ENCODE assay signal across 1 cellular context in genomic region chr3:45646051-45646585, GRCh38.
A peak's percentile ranks its signal among the peaks of the same experiment; 100 is the strongest.
TF ChIP-seq lines count a peak whose summit lies in the region.

No MANE protein-coding gene starts in this region.

TF ChIP-seq in HepG2, 621 proteins besides CTCF, POLR2A, EP300 and RAD21 (continued from another document and continues in another):
- TF ChIP-seq, protein P1, sequence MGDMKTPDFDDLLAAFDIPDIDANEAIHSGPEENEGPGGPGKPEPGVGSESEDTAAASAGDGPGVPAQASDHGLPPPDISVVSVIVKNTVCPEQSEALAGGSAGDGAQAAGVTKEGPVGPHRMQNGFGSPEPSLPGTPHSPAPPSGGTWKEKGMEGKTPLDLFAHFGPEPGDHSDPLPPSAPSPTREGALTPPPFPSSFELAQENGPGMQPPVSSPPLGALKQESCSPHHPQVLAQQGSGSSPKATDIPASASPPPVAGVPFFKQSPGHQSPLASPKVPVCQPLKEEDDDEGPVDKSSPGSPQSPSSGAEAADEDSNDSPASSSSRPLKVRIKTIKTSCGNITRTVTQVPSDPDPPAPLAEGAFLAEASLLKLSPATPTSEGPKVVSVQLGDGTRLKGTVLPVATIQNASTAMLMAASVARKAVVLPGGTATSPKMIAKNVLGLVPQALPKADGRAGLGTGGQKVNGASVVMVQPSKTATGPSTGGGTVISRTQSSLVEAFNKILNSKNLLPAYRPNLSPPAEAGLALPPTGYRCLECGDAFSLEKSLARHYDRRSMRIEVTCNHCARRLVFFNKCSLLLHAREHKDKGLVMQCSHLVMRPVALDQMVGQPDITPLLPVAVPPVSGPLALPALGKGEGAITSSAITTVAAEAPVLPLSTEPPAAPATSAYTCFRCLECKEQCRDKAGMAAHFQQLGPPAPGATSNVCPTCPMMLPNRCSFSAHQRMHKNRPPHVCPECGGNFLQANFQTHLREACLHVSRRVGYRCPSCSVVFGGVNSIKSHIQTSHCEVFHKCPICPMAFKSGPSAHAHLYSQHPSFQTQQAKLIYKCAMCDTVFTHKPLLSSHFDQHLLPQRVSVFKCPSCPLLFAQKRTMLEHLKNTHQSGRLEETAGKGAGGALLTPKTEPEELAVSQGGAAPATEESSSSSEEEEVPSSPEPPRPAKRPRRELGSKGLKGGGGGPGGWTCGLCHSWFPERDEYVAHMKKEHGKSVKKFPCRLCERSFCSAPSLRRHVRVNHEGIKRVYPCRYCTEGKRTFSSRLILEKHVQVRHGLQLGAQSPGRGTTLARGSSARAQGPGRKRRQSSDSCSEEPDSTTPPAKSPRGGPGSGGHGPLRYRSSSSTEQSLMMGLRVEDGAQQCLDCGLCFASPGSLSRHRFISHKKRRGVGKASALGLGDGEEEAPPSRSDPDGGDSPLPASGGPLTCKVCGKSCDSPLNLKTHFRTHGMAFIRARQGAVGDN (CRISPR knock-in tag; IDR thresholded peaks at IDR 0.05), result peak; percentile 71
- no peak for TF ChIP-seq ZNF263 (CRISPR knock-in tag; IDR thresholded peaks at IDR 0.05)
- TF ChIP-seq ZNF644 (CRISPR knock-in tag; IDR thresholded peaks at IDR 0.05; ENCODE audit: low read depth), result peak; percentile 45; the same call in 1 of the 2 replicates
- TF ChIP-seq, protein P2, sequence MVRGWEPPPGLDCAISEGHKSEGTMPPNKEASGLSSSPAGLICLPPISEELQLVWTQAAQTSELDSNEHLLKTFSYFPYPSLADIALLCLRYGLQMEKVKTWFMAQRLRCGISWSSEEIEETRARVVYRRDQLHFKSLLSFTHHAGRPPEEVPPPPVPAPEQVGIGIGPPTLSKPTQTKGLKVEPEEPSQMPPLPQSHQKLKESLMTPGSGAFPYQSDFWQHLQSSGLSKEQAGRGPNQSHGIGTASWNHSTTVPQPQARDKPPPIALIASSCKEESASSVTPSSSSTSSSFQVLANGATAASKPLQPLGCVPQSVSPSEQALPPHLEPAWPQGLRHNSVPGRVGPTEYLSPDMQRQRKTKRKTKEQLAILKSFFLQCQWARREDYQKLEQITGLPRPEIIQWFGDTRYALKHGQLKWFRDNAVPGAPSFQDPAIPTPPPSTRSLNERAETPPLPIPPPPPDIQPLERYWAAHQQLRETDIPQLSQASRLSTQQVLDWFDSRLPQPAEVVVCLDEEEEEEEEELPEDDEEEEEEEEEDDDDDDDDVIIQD (CRISPR knock-in tag; IDR thresholded peaks at IDR 0.05; ENCODE audit: low read depth), result no peak
- TF ChIP-seq TEAD2 (CRISPR knock-in tag; IDR thresholded peaks at IDR 0.05), result no peak
- TF ChIP-seq CBFB (CRISPR knock-in tag; IDR thresholded peaks at IDR 0.05), result no peak
- 0 out of 2 replicates have a peak, but pooled peaks have one; percentile 40 for TF ChIP-seq NR2F2 (IDR thresholded peaks at IDR 0.05; ENCODE audit: borderline replicate concordance, low read depth)
- no peak for TF ChIP-seq ZNF136 (CRISPR knock-in tag; IDR thresholded peaks at IDR 0.05; ENCODE audit: low read depth)
- TF ChIP-seq TBP (CRISPR knock-in tag; IDR thresholded peaks at IDR 0.05), result no peak
- TF ChIP-seq, protein P3, sequence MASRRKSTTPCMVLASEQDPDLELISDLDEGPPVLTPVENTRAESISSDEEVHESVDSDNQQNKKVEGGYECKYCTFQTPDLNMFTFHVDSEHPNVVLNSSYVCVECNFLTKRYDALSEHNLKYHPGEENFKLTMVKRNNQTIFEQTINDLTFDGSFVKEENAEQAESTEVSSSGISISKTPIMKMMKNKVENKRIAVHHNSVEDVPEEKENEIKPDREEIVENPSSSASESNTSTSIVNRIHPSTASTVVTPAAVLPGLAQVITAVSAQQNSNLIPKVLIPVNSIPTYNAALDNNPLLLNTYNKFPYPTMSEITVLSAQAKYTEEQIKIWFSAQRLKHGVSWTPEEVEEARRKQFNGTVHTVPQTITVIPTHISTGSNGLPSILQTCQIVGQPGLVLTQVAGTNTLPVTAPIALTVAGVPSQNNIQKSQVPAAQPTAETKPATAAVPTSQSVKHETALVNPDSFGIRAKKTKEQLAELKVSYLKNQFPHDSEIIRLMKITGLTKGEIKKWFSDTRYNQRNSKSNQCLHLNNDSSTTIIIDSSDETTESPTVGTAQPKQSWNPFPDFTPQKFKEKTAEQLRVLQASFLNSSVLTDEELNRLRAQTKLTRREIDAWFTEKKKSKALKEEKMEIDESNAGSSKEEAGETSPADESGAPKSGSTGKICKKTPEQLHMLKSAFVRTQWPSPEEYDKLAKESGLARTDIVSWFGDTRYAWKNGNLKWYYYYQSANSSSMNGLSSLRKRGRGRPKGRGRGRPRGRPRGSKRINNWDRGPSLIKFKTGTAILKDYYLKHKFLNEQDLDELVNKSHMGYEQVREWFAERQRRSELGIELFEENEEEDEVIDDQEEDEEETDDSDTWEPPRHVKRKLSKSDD (CRISPR knock-in tag; IDR thresholded peaks at IDR 0.05; ENCODE audit: low read depth), result peak; percentile 40; the same call in 1 of the 2 replicates
- TF ChIP-seq RXRA (CRISPR knock-in tag; IDR thresholded peaks at IDR 0.05), result peak; percentile 85
- TF ChIP-seq FOXO1 (CRISPR knock-in tag; IDR thresholded peaks at IDR 0.05), result no peak
- TF ChIP-seq TCF7 (IDR thresholded peaks at IDR 0.05; ENCODE audit: low read depth), result no peak
- TF ChIP-seq PHF21A (CRISPR knock-in tag; IDR thresholded peaks at IDR 0.05), result no peak
- TF ChIP-seq RFXAP (CRISPR knock-in tag; IDR thresholded peaks at IDR 0.05; ENCODE audit: borderline replicate concordance), result no peak
- TF ChIP-seq SALL1 (CRISPR knock-in tag; IDR thresholded peaks at IDR 0.05), result peak; percentile 38; the same call in 1 of the 2 replicates
- peak; percentile 13 to 60; a peak in 1 of 4 replicates for TF ChIP-seq NR2F1 (CRISPR knock-in tag; IDR thresholded peaks at IDR 0.05)
- TF ChIP-seq BORCS8-MEF2B (CRISPR knock-in tag; IDR thresholded peaks at IDR 0.05), result no peak
- TF ChIP-seq REST (IDR thresholded peaks at IDR 0.05; ENCODE audit: borderline replicate concordance in 1 of 2, low read depth in 1 of 2, low read length in 2 of 2), result no peak
- TF ChIP-seq NR2F6 (IDR thresholded peaks at IDR 0.05), result peak; percentile 59; the same call in 1 of the 2 replicates
- TF ChIP-seq NR2F6 (CRISPR knock-in tag; IDR thresholded peaks at IDR 0.05), result peak; percentile 47; the same call in 1 of the 2 replicates
- no peak for TF ChIP-seq PAWR (CRISPR knock-in tag; IDR thresholded peaks at IDR 0.05; ENCODE audit: borderline replicate concordance)
- TF ChIP-seq, protein P4, sequence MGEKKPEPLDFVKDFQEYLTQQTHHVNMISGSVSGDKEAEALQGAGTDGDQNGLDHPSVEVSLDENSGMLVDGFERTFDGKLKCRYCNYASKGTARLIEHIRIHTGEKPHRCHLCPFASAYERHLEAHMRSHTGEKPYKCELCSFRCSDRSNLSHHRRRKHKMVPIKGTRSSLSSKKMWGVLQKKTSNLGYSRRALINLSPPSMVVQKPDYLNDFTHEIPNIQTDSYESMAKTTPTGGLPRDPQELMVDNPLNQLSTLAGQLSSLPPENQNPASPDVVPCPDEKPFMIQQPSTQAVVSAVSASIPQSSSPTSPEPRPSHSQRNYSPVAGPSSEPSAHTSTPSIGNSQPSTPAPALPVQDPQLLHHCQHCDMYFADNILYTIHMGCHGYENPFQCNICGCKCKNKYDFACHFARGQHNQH (CRISPR knock-in tag; IDR thresholded peaks at IDR 0.05), result no peak
- no peak for TF ChIP-seq ZNF329 (CRISPR knock-in tag; IDR thresholded peaks at IDR 0.05; ENCODE audit: low read depth)
- TF ChIP-seq ZBTB20 (CRISPR knock-in tag; IDR thresholded peaks at IDR 0.05; ENCODE audit: borderline replicate concordance, low read depth), result no peak
- TF ChIP-seq BRCA1 (CRISPR knock-in tag; IDR thresholded peaks at IDR 0.05), result no peak
- no peak for TF ChIP-seq ZNF768 (CRISPR knock-in tag; IDR thresholded peaks at IDR 0.05)
- TF ChIP-seq NRL (CRISPR knock-in tag; IDR thresholded peaks at IDR 0.05; ENCODE audit: borderline replicate concordance), result no peak
- TF ChIP-seq, protein P5, sequence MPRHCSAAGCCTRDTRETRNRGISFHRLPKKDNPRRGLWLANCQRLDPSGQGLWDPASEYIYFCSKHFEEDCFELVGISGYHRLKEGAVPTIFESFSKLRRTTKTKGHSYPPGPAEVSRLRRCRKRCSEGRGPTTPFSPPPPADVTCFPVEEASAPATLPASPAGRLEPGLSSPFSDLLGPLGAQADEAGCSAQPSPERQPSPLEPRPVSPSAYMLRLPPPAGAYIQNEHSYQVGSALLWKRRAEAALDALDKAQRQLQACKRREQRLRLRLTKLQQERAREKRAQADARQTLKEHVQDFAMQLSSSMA (CRISPR knock-in tag; IDR thresholded peaks at IDR 0.05), result no peak
- no peak for TF ChIP-seq GTF3A (CRISPR knock-in tag; conservative IDR thresholded peaks at IDR 0.05)
- TF ChIP-seq ZNF326 (CRISPR knock-in tag; IDR thresholded peaks at IDR 0.05; ENCODE audit: borderline replicate concordance), result no peak
- TF ChIP-seq FOXJ3 (CRISPR knock-in tag; IDR thresholded peaks at IDR 0.05; ENCODE audit: borderline replicate concordance), result no peak
- peak; percentile 32; the same call in 1 of the 2 replicates for TF ChIP-seq ZSCAN25 (CRISPR knock-in tag; IDR thresholded peaks at IDR 0.05)
- TF ChIP-seq TBL1XR1 (IDR thresholded peaks at IDR 0.05; ENCODE audit: borderline replicate concordance, low read length, partially characterized antibody), result peak; percentile 85
- no peak for TF ChIP-seq PPARG (CRISPR knock-in tag; conservative IDR thresholded peaks at IDR 0.05)
- no peak for TF ChIP-seq ZNF646 (CRISPR knock-in tag; IDR thresholded peaks at IDR 0.05)
- no peak for TF ChIP-seq POLR2AphosphoS2 (IDR thresholded peaks at IDR 0.05; ENCODE audit: low read depth, low read length)
